ENCODE assay signal across 1 cellular context in genomic region chr15:85792872-85793621, GRCh38.
TF ChIP-seq lines count a peak whose summit lies in the region.

No MANE protein-coding gene starts in this region.

TF ChIP-seq in WTC11, 78 proteins besides CTCF, POLR2A, EP300 and RAD21 (continued from another document):
- TF ChIP-seq STAT6 (CRISPR knock-in tag; conservative IDR thresholded peaks at IDR 0.05; ENCODE audit: low read depth) (no peak), ZMAT4 (CRISPR knock-in tag; IDR thresholded peaks at IDR 0.05) (no peak), EMX1 (CRISPR knock-in tag; IDR thresholded peaks at IDR 0.05) (no peak), ZNF416 (CRISPR knock-in tag; IDR thresholded peaks at IDR 0.05) (no peak), ATF2 (CRISPR knock-in tag; IDR thresholded peaks at IDR 0.05; ENCODE audit: borderline replicate concordance, low read depth) (no peak), TCF7 (CRISPR knock-in tag; IDR thresholded peaks at IDR 0.05; ENCODE audit: low read depth) (no peak), ZNF532 (CRISPR knock-in tag; IDR thresholded peaks at IDR 0.05; ENCODE audit: borderline replicate concordance) (no peak)
TF ChIP-seq in WTC11: peak in this region for 0.
